Comparison of ENCODE assay signal across 11 cellular contexts in the genomic region with DNA sequence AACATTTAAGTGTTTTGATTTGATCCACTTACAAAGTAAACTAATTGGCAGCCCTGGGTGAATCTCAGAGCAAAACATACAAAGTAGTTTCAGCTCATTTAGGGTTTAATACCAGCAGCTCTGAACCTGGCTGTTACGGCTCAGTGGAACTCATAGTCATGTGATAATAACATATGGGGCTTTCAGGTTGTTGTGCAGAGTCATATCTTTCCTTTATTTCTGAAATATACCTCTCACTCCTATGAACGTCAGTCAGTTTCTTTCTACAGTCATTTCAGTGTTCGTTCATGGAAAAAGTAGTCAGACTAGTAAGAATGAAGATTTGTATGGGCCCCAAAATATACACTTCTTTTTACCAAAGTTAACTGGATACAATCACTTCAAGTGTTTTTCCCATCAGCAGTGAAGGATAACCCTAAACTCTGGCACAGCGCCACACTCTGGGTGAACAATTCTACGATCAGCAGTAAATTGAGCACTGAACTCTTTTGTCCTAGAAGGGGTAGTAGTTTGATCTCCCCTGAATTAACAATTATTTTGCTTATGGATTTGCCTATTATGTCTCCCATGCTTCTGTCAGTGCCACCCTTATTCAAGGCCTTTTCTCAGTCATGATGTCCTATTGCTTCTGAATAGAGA.
DNase-seq lines count a peak whose midpoint lies in the region; ATAC-seq and TF ChIP-seq lines count a peak whose summit lies in the region.
"Had no signal": no experiment of that assay in that cellular context is flagged by ENCODE, and none has a peak within 500 bp of the region (broad histone marks: within the 10 kb centered on the region; RNA-seq: fewer than 3 reads in every experiment).

No MANE protein-coding gene starts in this region.

- H3K79me2 ChIP-seq in OCI-LY1 (ENCODE audit: insufficient read depth, low read length), result no peaks in the 10 kb centered on the region

- no peak overlapping the region for H3K27ac Mint-ChIP-seq in progenitor cell of endocrine pancreas

- H3K4me1 ChIP-seq in OCI-LY1 (ENCODE audit: insufficient read depth, low read length, severe bottlenecking), result peaks cover 24% of the 10 kb centered on the region

- no peak overlapping the region for H2AFZ ChIP-seq in OCI-LY1 (ENCODE audit: low read length)

- in situ Hi-C loops in G401 (cut with HindIII; ENCODE audit: low sequenced_read_pairs), result no loop called here

- H3K36me3 Mint-ChIP-seq in progenitor cell of endocrine pancreas (ENCODE audit: insufficient read depth), result no peaks in the 10 kb centered on the region

- H3K9me3 Mint-ChIP-seq in progenitor cell of endocrine pancreas (ENCODE audit: low read depth), result no peaks in the 10 kb centered on the region

- H3K9ac ChIP-seq in OCI-LY1 (ENCODE audit: low read length), result no peak overlapping the region

- ATAC-seq in GM18870 (IDR thresholded peaks at IDR 0.05; ENCODE audit: unreplicated experiment) (peak; percentile 98), GM21526 (IDR thresholded peaks at IDR 0.05; ENCODE audit: low FRiP score, unreplicated experiment) (peak; percentile 88), HG03066 (IDR thresholded peaks at IDR 0.05; ENCODE audit: low read depth, unreplicated experiment) (peak; percentile 89)

- H3K27me3 ChIP-seq in OCI-LY1 (ENCODE audit: insufficient read depth, low read length), result no peaks in the 10 kb centered on the region

- peak overlapping the region; percentile 74 for H3K27ac ChIP-seq in OCI-LY1 (ENCODE audit: low read depth, low read length, poor library complexity, severe bottlenecking)

- CTCF ChIA-PET in HEK293T (lab: Yijun Ruan, JAX), result no interaction called here

- no peaks in the 10 kb centered on the region for H3K27me3 Mint-ChIP-seq in progenitor cell of endocrine pancreas

- DNase-seq in hippocampal formation (lab: John Stamatoyannopoulos, UW) (no peak), progenitor cell of endocrine pancreas (ENCODE audit: low spot score, unreplicated experiment) (no peak), HEK293T (ENCODE audit: extremely low spot score) (no peak), G401 (ENCODE audit: low spot score) (no peak)
- DNase-seq: activated T-cell treated with anti-CD3 and anti-CD28 coated beads for 4 hours, EL had no signal

- H3F3A ChIP-seq in OCI-LY1 (ENCODE audit: insufficient read depth, low read length), result no peaks in the 10 kb centered on the region

- peak; percentile 26; the same call in 1 of the 2 replicates for TF ChIP-seq CTCF in OCI-LY1 (IDR thresholded peaks at IDR 0.05; ENCODE audit: low read length)
- TF ChIP-seq CTCF in progenitor cell of endocrine pancreas (IDR thresholded peaks at IDR 0.05; ENCODE audit: unreplicated experiment), result no peak

- H3K9me2 ChIP-seq in OCI-LY1 (ENCODE audit: low read depth, low read length), result no peaks in the 10 kb centered on the region

- POLR2A ChIA-PET in HEK293T (lab: Yijun Ruan, JAX), result no interaction called here

- H3K4me1 Mint-ChIP-seq in progenitor cell of endocrine pancreas (ENCODE audit: low read depth), result peaks cover 2% of the 10 kb centered on the region

- H3K4me3 ChIP-seq in OCI-LY1 (ENCODE audit: low read depth, low read length, poor library complexity, severe bottlenecking), result no peak overlapping the region
- H3K4me3 ChIP-seq: lung had no signal

- no peaks in the 10 kb centered on the region for H3K36me3 ChIP-seq in OCI-LY1 (ENCODE audit: insufficient read depth, low read length)

- H3K4me3 Mint-ChIP-seq in progenitor cell of endocrine pancreas (ENCODE audit: low read depth), result no peak overlapping the region

- no peaks in the 10 kb centered on the region for H4K20me1 ChIP-seq in OCI-LY1 (ENCODE audit: insufficient read depth, low read length)

- H3K9me3 ChIP-seq in OCI-LY1 (ENCODE audit: low read length), result no peaks in the 10 kb centered on the region

- H3K4me2 ChIP-seq in OCI-LY1 (ENCODE audit: low read length), result no peak overlapping the region

TF ChIP-seq in HEK293T, 16 proteins besides CTCF, POLR2A, EP300 and RAD21:
- TF ChIP-seq SUZ12 (IDR thresholded peaks at IDR 0.05) (no peak), ARNT (IDR thresholded peaks at IDR 0.05) (no peak)
